11 cellular contexts compared by ENCODE assay signal in the genomic region with DNA sequence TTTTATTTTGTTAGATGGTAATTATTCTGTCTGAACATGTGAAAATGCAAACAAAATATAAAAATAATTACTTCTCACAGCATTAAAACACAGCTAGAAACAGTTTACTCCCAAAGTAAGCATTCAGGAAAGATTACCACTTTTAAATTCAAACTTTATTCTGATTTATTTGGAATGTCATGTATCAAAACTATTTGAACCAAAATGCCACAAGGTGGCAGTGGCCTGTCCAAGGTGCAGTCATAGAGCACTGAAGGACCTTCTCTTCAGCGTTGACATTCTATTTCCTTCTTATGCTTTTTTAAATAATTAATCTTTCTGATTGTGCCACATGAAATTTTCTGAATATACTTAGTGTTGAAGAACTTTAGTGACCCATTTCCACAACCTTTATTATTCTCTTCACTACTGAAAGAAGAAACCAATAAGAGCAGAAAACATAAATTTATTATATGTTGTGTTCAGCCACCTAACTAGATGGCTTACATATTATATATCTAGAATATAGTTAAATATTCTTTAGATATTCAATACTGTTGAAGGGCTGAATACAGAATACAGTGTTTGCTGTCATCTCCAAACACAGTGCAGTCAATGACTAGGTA.
DNase-seq lines count a peak whose midpoint lies in the region; ATAC-seq and TF ChIP-seq lines count a peak whose summit lies in the region.
"Had no signal": no experiment of that assay in that cellular context is flagged by ENCODE, and none has a peak within 500 bp of the region (broad histone marks: within the 10 kb centered on the region; RNA-seq: fewer than 3 reads in every experiment).

No MANE protein-coding gene starts in this region.

- H3K4me1 Mint-ChIP-seq in glutamatergic neuron (ENCODE audit: low read depth, unreplicated experiment) = no peaks in the 10 kb centered on the region

- no peak overlapping the region for H3K27ac Mint-ChIP-seq in glutamatergic neuron (ENCODE audit: unreplicated experiment)

- H3K36me3 Mint-ChIP-seq in glutamatergic neuron (ENCODE audit: unreplicated experiment) = peaks cover 3% of the 10 kb centered on the region

- DNase-seq in A172 (ENCODE audit: low spot score) = peak; percentile 3
- DNase-seq in RWPE1 (ENCODE audit: low spot score) = peak; percentile 5
- no peak for DNase-seq in glutamatergic neuron
- DNase-seq in NCI-H524 treated with DMSO at 0.1 percent for 48 hours (lab: John Stamatoyannopoulos, UW) = no peak
- DNase-seq in NCI-H128 (lab: John Stamatoyannopoulos, UW; ENCODE audit: unreplicated experiment) = no peak
- no peak for DNase-seq in cardiac septum (ENCODE audit: low spot score)
- DNase-seq: dorsolateral prefrontal cortex, thyroid gland had no signal

- POLR2A ChIA-PET in RWPE1 (lab: Yijun Ruan, JAX; ENCODE audit: low non-redundant PET) = no interaction called here

- CTCF ChIA-PET in RWPE1 (lab: Yijun Ruan, JAX) = no interaction called here

- H3K9me3 Mint-ChIP-seq in glutamatergic neuron (ENCODE audit: unreplicated experiment) = no peaks in the 10 kb centered on the region

- H3K4me3 Mint-ChIP-seq in glutamatergic neuron (ENCODE audit: unreplicated experiment) = no peak overlapping the region

- intact Hi-C loops in cardiac septum (cut with DNase I) = no loop called here

- H3K27ac ChIP-seq in RWPE1 = no peak overlapping the region
- H3K27ac ChIP-seq: dorsolateral prefrontal cortex, thyroid gland had no signal

- TF ChIP-seq CTCF in GM12873 (IDR thresholded peaks at IDR 0.05; ENCODE audit: insufficient read depth, low read depth, low read length, missing control alignments) (peak; percentile 32), RWPE1 (conservative IDR thresholded peaks at IDR 0.05; ENCODE audit: low read depth) (peak; percentile 11; the same call in 1 of the 2 replicates), glutamatergic neuron (IDR thresholded peaks at IDR 0.05; ENCODE audit: partially characterized antibody, unreplicated experiment) (peak; percentile 20)

- no peak for ATAC-seq in GM19463 (IDR thresholded peaks at IDR 0.05; ENCODE audit: unreplicated experiment)
- ATAC-seq: Panc1 had no signal

- H3K27me3 Mint-ChIP-seq in glutamatergic neuron (ENCODE audit: unreplicated experiment) = no peaks in the 10 kb centered on the region

Comparison
In these comparisons a context has a peak if more than half of its experiments do, and no peak if none do; other contexts are left out.
1. DNase-seq: peak in A172 (single experiment) and RWPE1 (single experiment); none in glutamatergic neuron (single experiment), NCI-H524 treated with DMSO at 0.1 percent for 48 hours (single experiment), NCI-H128 (single experiment) and cardiac septum (single experiment).
2. Peak in every context shown above with its lines, with median percentiles within 50 percentile points of each other: CTCF ChIP-seq.